ENCODE assay signal across 1 cellular context in genomic region chr6:43715056-43715788, GRCh38.
TF ChIP-seq lines count a peak whose summit lies in the region.

No MANE protein-coding gene starts in this region.

TF ChIP-seq in K562, 482 proteins besides CTCF, POLR2A, EP300 and RAD21 (continued from another document):
- no peak for TF ChIP-seq HMGXB4 (CRISPR knock-in tag; IDR thresholded peaks at IDR 0.05)
